20 cellular contexts compared by ENCODE assay signal in the genomic region with DNA sequence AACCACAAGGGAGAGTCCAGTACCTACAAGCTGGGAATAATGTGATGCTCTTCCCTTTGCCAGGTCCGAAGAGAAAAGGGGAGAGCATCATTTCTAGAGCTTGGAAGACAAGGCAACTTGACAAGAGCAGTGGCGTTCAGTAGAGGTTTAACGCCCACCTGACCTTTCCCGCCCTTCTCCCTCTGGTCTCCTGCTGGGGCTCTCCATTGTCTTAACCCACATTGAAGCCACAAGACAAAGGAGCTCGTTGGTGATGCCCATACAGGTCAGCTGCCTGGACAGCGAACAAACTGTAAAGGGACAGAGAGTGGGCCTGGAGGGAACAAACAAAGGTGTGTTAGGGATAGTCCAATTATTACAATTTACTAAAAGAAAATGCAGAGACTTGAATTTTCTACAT.
"Had no signal": no experiment of that assay in that cellular context is flagged by ENCODE, and none has a peak within 500 bp of the region (broad histone marks: within the 10 kb centered on the region; RNA-seq: fewer than 3 reads in every experiment).

No MANE protein-coding gene starts in this region.

- DNase-seq: activated CD4-positive, alpha-beta memory T cell treated with anti-CD3 and anti-CD28 coated beads, Interleukin-2, amount 10 ng/mL, durations not matched to agents 7 days and 5 days; activated CD4-positive, alpha-beta T cell treated with anti-CD3 and anti-CD28 coated beads for 48 hours; activated CD8-positive, alpha-beta memory T cell treated with anti-CD3 and anti-CD28 coated beads, Interleukin-2, amount 50 U/mL, for 48 hours; activated gamma-delta T cell treated with Interleukin-2 at 50 U/mL for 16 hours; activated naive CD4-positive, alpha-beta T cell treated with anti-CD3 and anti-CD28 coated beads, Interleukin-2, amount 50 U/mL, for 16 hours; activated T-cell treated with anti-CD3 and anti-CD28 coated beads, Interleukin-2, amount 50 U/mL, for 24 hours; central memory CD4-positive, alpha-beta T cell; foreskin keratinocyte; heart left ventricle; hypothalamus; left lung; lower lobe of right lung; mesenchymal stem cell; natural killer cell; right lobe of liver; stimulated activated CD4-positive, alpha-beta T cell treated with anti-CD3 and anti-CD28 coated beads, Interleukin-2, amount 100 ng/mL, for 48 hours; stimulated activated naive CD8-positive, alpha-beta T cell treated with anti-CD3 and anti-CD28 coated beads, Interleukin-15, Interleukin-2, amounts not matched to agents 100 U/mL and 50 U/mL, for 24 hours; T-helper 1 cell had no signal

- ATAC-seq: activated CD4-positive, CD25-positive, alpha-beta regulatory T cell treated with anti-CD3 and anti-CD28 coated beads, Interleukin-2, amount 50 U/mL, for 24 hours; esophagus mucosa; foreskin keratinocyte; heart left ventricle; left lung; lower lobe of right lung; natural killer cell; right lobe of liver; stimulated activated naive CD8-positive, alpha-beta T cell treated with anti-CD3 and anti-CD28 coated beads, Interleukin-15, Interleukin-2, amounts not matched to agents 100 U/mL and 50 U/mL, for 24 hours had no signal
